In the genomic region with DNA sequence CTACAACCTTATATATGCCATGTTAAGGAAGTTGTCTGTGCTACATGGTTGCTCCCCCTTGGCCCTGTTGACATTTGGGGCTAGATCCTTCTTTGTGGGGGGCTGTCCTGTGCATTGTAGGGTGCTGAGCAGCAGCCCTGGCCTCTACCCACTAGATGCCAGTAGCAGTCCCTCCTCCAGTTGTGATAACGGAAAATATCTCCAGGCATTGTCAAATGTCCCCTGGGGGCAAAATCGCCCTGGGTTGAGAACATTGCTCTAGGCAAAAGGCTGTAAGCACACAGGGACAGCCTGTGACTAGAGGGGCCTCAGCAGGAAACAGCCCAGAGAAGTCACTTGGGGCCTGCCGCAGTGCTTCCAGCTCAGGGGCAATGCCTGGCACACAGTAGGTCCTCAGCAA, we compare ENCODE assay signal across 23 cellular contexts.
A peak's percentile ranks its signal among the peaks of the same experiment; 100 is the strongest.
DNase-seq lines count a peak whose midpoint lies in the region; ATAC-seq and TF ChIP-seq lines count a peak whose summit lies in the region.
"Had no signal": no experiment of that assay in that cellular context is flagged by ENCODE, and none has a peak within 500 bp of the region (broad histone marks: within the 10 kb centered on the region; RNA-seq: fewer than 3 reads in every experiment).

No MANE protein-coding gene starts in this region.

- H3K27me3 ChIP-seq in uterus = no peaks in the 10 kb centered on the region
- H3K27me3 ChIP-seq: tibial artery had no signal

- no peak for DNase-seq in activated naive CD4-positive, alpha-beta T cell treated with anti-CD3 and anti-CD28 coated beads for 36 hours
- DNase-seq in activated naive CD4-positive, alpha-beta T cell (lab: John Stamatoyannopoulos, UW) = no peak
- no peak for DNase-seq in T-cell
- no peak for DNase-seq in central memory CD8-positive, alpha-beta T cell (ENCODE audit: low spot score in 2 of 2)
- no peak for DNase-seq in NCI-H748 (lab: John Stamatoyannopoulos, UW; ENCODE audit: unreplicated experiment)
- DNase-seq in uterus = no peak
- no peak for DNase-seq in mesothelial cell of epicardium (ENCODE audit: low spot score in 2 of 2, unreplicated experiment in 2 of 2)
- DNase-seq: activated gamma-delta T cell treated with Interleukin-2 at 50 U/mL for 16 hours; DMS53; effector CD4-positive, alpha-beta T cell; mesenchymal stem cell; NCI-H1436 treated with DMSO at 0.1 percent for 48 hours; NCI-H774; OCI-M1; posterior cingulate gyrus; stimulated activated naive B cell treated with anti-CD40 and anti-IgM and Interleukin-4, amounts not matched to agents 10 μg/mL and 1 μg/mL and 100 μg/mL, for 72 hours; SW 1271; tibial artery had no signal

- no peaks in the 10 kb centered on the region for H3K27me3 Mint-ChIP-seq in activated naive CD4-positive, alpha-beta T cell treated with anti-CD3 and anti-CD28 coated beads for 36 hours (ENCODE audit: low read depth)
- H3K27me3 Mint-ChIP-seq in T-cell = no peaks in the 10 kb centered on the region
- no peaks in the 10 kb centered on the region for H3K27me3 Mint-ChIP-seq in central memory CD8-positive, alpha-beta T cell
- H3K27me3 Mint-ChIP-seq in stimulated activated naive CD8-positive, alpha-beta T cell treated with anti-CD3 and anti-CD28 coated beads, Interleukin-15, Interleukin-2, amounts not matched to agents 100 ng/mL and 50 ng/mL, for 24 hours = no peaks in the 10 kb centered on the region
- peaks cover 14% of the 10 kb centered on the region for H3K27me3 Mint-ChIP-seq in mesothelial cell of epicardium (ENCODE audit: low read depth)
- H3K27me3 Mint-ChIP-seq: stimulated activated naive B cell treated with anti-CD40 and anti-IgM and Interleukin-4, amounts not matched to agents 10 μg/mL and 1 μg/mL and 100 μg/mL, for 72 hours had no signal

- CTCF ChIA-PET in activated naive CD4-positive, alpha-beta T cell treated with anti-CD3 and anti-CD28 coated beads for 36 hours (lab: Charles Lee) = interaction anchor here (5.8 kb wide), 1 partner anchor 31 kb away, joined by 57 read pairs; no protein-coding TSS in a partner anchor
- CTCF ChIA-PET in T-cell (lab: Charles Lee) = no interaction called here

- H3K36me3 Mint-ChIP-seq in activated naive CD4-positive, alpha-beta T cell treated with anti-CD3 and anti-CD28 coated beads for 36 hours (ENCODE audit: low read depth) = peaks cover 10% of the 10 kb centered on the region
- H3K36me3 Mint-ChIP-seq in T-cell (peaks cover 3% of the 10 kb centered on the region), mesothelial cell of epicardium (no peaks in the 10 kb centered on the region)
- peaks cover 2% of the 10 kb centered on the region for H3K36me3 Mint-ChIP-seq in central memory CD8-positive, alpha-beta T cell (ENCODE audit: insufficient read depth)
- peaks cover 10% of the 10 kb centered on the region for H3K36me3 Mint-ChIP-seq in stimulated activated naive CD8-positive, alpha-beta T cell treated with anti-CD3 and anti-CD28 coated beads, Interleukin-15, Interleukin-2, amounts not matched to agents 100 ng/mL and 50 ng/mL, for 24 hours (ENCODE audit: low read depth)
- H3K36me3 Mint-ChIP-seq: stimulated activated naive B cell treated with anti-CD40 and anti-IgM and Interleukin-4, amounts not matched to agents 10 μg/mL and 1 μg/mL and 100 μg/mL, for 72 hours had no signal

- H3K4me1 ChIP-seq in uterus = no peaks in the 10 kb centered on the region
- H3K4me1 ChIP-seq: tibial artery had no signal

- H3K27ac Mint-ChIP-seq in activated naive CD4-positive, alpha-beta T cell treated with anti-CD3 and anti-CD28 coated beads for 36 hours = peak overlapping the region; percentile 98
- H3K27ac Mint-ChIP-seq in T-cell (peak overlapping the region; percentile 96 to 99), mesothelial cell of epicardium (no peak overlapping the region)
- peak overlapping the region; percentile 91 for H3K27ac Mint-ChIP-seq in central memory CD8-positive, alpha-beta T cell (ENCODE audit: low read depth)
- peak overlapping the region; percentile 99 for H3K27ac Mint-ChIP-seq in stimulated activated naive CD8-positive, alpha-beta T cell treated with anti-CD3 and anti-CD28 coated beads, Interleukin-15, Interleukin-2, amounts not matched to agents 100 ng/mL and 50 ng/mL, for 24 hours
- H3K27ac Mint-ChIP-seq: nephron; stimulated activated naive B cell treated with anti-CD40 and anti-IgM and Interleukin-4, amounts not matched to agents 10 μg/mL and 1 μg/mL and 100 μg/mL, for 72 hours had no signal

- TF ChIP-seq CTCF in uterus (IDR thresholded peaks at IDR 0.05) (no peak), mesothelial cell of epicardium (IDR thresholded peaks at IDR 0.05; ENCODE audit: unreplicated experiment) (no peak)

- H3K36me3 ChIP-seq in uterus = no peaks in the 10 kb centered on the region
- H3K36me3 ChIP-seq: tibial artery had no signal

- POLR2A ChIA-PET in T-cell (lab: Charles Lee) = interaction anchor here (0.6 kb wide), 2 partner anchors 9 to 32 kb away, joined by 3 read pairs; no protein-coding TSS in a partner anchor

- peaks cover 97% of the 10 kb centered on the region for H3K4me1 Mint-ChIP-seq in activated naive CD4-positive, alpha-beta T cell treated with anti-CD3 and anti-CD28 coated beads for 36 hours (ENCODE audit: low read depth)
- peaks cover 98 to 100% (median 100%) of the 10 kb centered on the region in 3 donors for H3K4me1 Mint-ChIP-seq in T-cell
- H3K4me1 Mint-ChIP-seq in central memory CD8-positive, alpha-beta T cell = peaks cover 95% of the 10 kb centered on the region
- peaks cover 99% of the 10 kb centered on the region for H3K4me1 Mint-ChIP-seq in stimulated activated naive CD8-positive, alpha-beta T cell treated with anti-CD3 and anti-CD28 coated beads, Interleukin-15, Interleukin-2, amounts not matched to agents 100 ng/mL and 50 ng/mL, for 24 hours (ENCODE audit: low read depth)
- H3K4me1 Mint-ChIP-seq in mesothelial cell of epicardium = no peaks in the 10 kb centered on the region

- TF ChIP-seq POLR2A in uterus (IDR thresholded peaks at IDR 0.05) = no peak

- no peak for ATAC-seq in T-cell (replicated peaks in 1 of 4)
- no peak for ATAC-seq in central memory CD8-positive, alpha-beta T cell (replicated peaks; ENCODE audit: extremely low read depth, poor library complexity, severe bottlenecking)
- ATAC-seq: Right ventricle myocardium inferior; sciatic nerve; stimulated activated naive B cell treated with anti-CD40 and anti-IgM and Interleukin-4, amounts not matched to agents 10 μg/mL and 1 μg/mL and 100 μg/mL, for 72 hours had no signal

- H3K9me3 ChIP-seq in uterus = no peaks in the 10 kb centered on the region
- H3K9me3 ChIP-seq: tibial artery had no signal

- peaks cover 8% of the 10 kb centered on the region for H3K9me3 Mint-ChIP-seq in activated naive CD4-positive, alpha-beta T cell treated with anti-CD3 and anti-CD28 coated beads for 36 hours
- H3K9me3 Mint-ChIP-seq in T-cell = peaks cover 0 to 5% (median 0%) of the 10 kb centered on the region in 3 donors
- H3K9me3 Mint-ChIP-seq in central memory CD8-positive, alpha-beta T cell = no peaks in the 10 kb centered on the region
- no peaks in the 10 kb centered on the region for H3K9me3 Mint-ChIP-seq in stimulated activated naive CD8-positive, alpha-beta T cell treated with anti-CD3 and anti-CD28 coated beads, Interleukin-15, Interleukin-2, amounts not matched to agents 100 ng/mL and 50 ng/mL, for 24 hours
- H3K9me3 Mint-ChIP-seq in mesothelial cell of epicardium = no peaks in the 10 kb centered on the region
- H3K9me3 Mint-ChIP-seq: nephron had no signal

- intact Hi-C loops in activated naive CD4-positive, alpha-beta T cell treated with anti-CD3 and anti-CD28 coated beads for 36 hours (cut with micrococcal nuclease) = loop anchor here (10.0 kb wide), 2 partner anchors 717 to 1903 kb away; no protein-coding TSS in a partner anchor
- intact Hi-C loops in uterus (cut with DNase I; ENCODE audit: low total_unique reads) = no loop called here

- no peak overlapping the region for H3K27ac ChIP-seq in uterus
- H3K27ac ChIP-seq: tibial artery, VCaP had no signal

- no peak overlapping the region for H3K4me3 Mint-ChIP-seq in activated naive CD4-positive, alpha-beta T cell treated with anti-CD3 and anti-CD28 coated beads for 36 hours
- H3K4me3 Mint-ChIP-seq in T-cell (peak overlapping the region in 2 of 3 donors; percentile 4 to 80), mesothelial cell of epicardium (no peak overlapping the region)
- peak overlapping the region; percentile 32 for H3K4me3 Mint-ChIP-seq in central memory CD8-positive, alpha-beta T cell
- no peak overlapping the region for H3K4me3 Mint-ChIP-seq in stimulated activated naive CD8-positive, alpha-beta T cell treated with anti-CD3 and anti-CD28 coated beads, Interleukin-15, Interleukin-2, amounts not matched to agents 100 ng/mL and 50 ng/mL, for 24 hours
- H3K4me3 Mint-ChIP-seq: nephron; stimulated activated naive B cell treated with anti-CD40 and anti-IgM and Interleukin-4, amounts not matched to agents 10 μg/mL and 1 μg/mL and 100 μg/mL, for 72 hours had no signal

- H3K4me3 ChIP-seq in uterus = no peak overlapping the region
- H3K4me3 ChIP-seq: tibial artery had no signal

Comparison
In these comparisons a context has a peak if more than half of its experiments do, and no peak if none do; other contexts are left out.
1. H3K4me3 Mint-ChIP-seq: peak in T-cell (2 of 3) and central memory CD8-positive, alpha-beta T cell (single experiment); none in activated naive CD4-positive, alpha-beta T cell treated with anti-CD3 and anti-CD28 coated beads for 36 hours (single experiment), stimulated activated naive CD8-positive, alpha-beta T cell treated with anti-CD3 and anti-CD28 coated beads, Interleukin-15, Interleukin-2, amounts not matched to agents 100 ng/mL and 50 ng/mL, for 24 hours (single experiment) and mesothelial cell of epicardium (single experiment).